In genomic region chr1:85297855-85298629, GRCh38 we compare ENCODE assay signal across 8 cellular contexts. TPM values are rescaled to one million over a fixed set of nuclear protein-coding genes. Genes with fewer than 3 reads are reported as not detected.
DNase-seq lines count a peak whose midpoint lies in the region; ATAC-seq and TF ChIP-seq lines count a peak whose summit lies in the region.

No MANE protein-coding gene starts in this region.

- no peaks in the 10 kb centered on the region for H3K9me3 ChIP-seq in left lung

- H3K27me3 ChIP-seq in BJ (ENCODE audit: control insufficient read depth, insufficient read depth, low read length) (no peaks in the 10 kb centered on the region), left lung (no peaks in the 10 kb centered on the region)

- peak overlapping the region; percentile 72 to 77 for H3K27ac ChIP-seq in left lung

- CTCF ChIA-PET in BJ (lab: Yijun Ruan, JAX) = interaction anchor here (0.9 to 2.1 kb wide), 6 partner anchors 10 to 279 kb away, joined by 3 to 14 read pairs (median 4); partner anchors contain the start of gene BCL10

- H3K36me3 ChIP-seq in BJ (ENCODE audit: control insufficient read depth, insufficient read depth, low read length) (no peaks in the 10 kb centered on the region), left lung (no peaks in the 10 kb centered on the region)

- H3K4me3 ChIP-seq in BJ (ENCODE audit: low read depth, low read length) = no peak overlapping the region
- no peak overlapping the region for H3K4me3 ChIP-seq in astrocyte of the cerebellum (ENCODE audit: low read depth, low read length)
- no peak overlapping the region for H3K4me3 ChIP-seq in left lung

- POLR2A ChIA-PET in BJ (lab: Charles Lee) = interaction anchor here (0.7 kb wide), 1 partner anchor 23 kb away, joined by 11 read pairs; no protein-coding TSS in a partner anchor

- in situ Hi-C loops in astrocyte of the cerebellum (cut with HindIII; ENCODE audit: low sequenced_read_pairs) = no loop called here

- no peak for TF ChIP-seq CTCF in BJ (IDR thresholded peaks at IDR 0.05; ENCODE audit: insufficient read depth, low read depth, low read length)
- no peak for TF ChIP-seq CTCF in astrocyte of the cerebellum (IDR thresholded peaks at IDR 0.05; ENCODE audit: low read depth, low read length, missing control alignments)
- TF ChIP-seq CTCF in left lung (IDR thresholded peaks at IDR 0.05) = no peak

- intact Hi-C loops in left lung (cut with DNase I) = no loop called here

- H3K4me1 ChIP-seq in left lung = peaks cover 6 to 19% of the 10 kb centered on the region in 2 donors

- DNase-seq in BJ (ENCODE audit: low read depth) (peak; percentile 97), SW480 (ENCODE audit: low spot score) (peak; percentile 96), astrocyte of the cerebellum (ENCODE audit: low read depth) (peak; percentile 99), left lung (peak in 1 of 2 donors; percentile 38)
- peak; percentile 57 to 79 (median 61) for DNase-seq in stimulated activated CD4-positive, alpha-beta T cell treated with anti-CD3 and anti-CD28 coated beads, TNF-alpha, amount 100 ng/mL, for 48 hours (ENCODE audit: low read depth in 3 of 3)
- no peak for DNase-seq in effector CD8-positive, alpha-beta T cell (lab: John Stamatoyannopoulos, UW)

- ATAC-seq in GM19455 (IDR thresholded peaks at IDR 0.05; ENCODE audit: unreplicated experiment) (peak; percentile 80), HG03558 (IDR thresholded peaks at IDR 0.05; ENCODE audit: extremely low read depth, unreplicated experiment) (peak; percentile 86), left lung (peak; percentile 82)

RNA-seq across cellular contexts. Expression of gene BCL10, which starts 21.6 kb away (rescaled TPM):
- 7.8 and 11.6 TPM in 2 replicates for polyA plus RNA-seq in BJ (2011; rRNA removed)
- polyA minus RNA-seq in BJ (2011; rRNA and poly(A)+ RNA removed) = 9.8 and 11.6 TPM in 2 replicates
- 10 to 100 TPM; 25.0 to 31.6 TPM for total RNA-seq in left lung

RNA-seq across cellular contexts. Expression of gene C1orf52, which starts 38.6 kb away (rescaled TPM):
- polyA plus RNA-seq in BJ (2011; rRNA removed) = 29.6 and 30.5 TPM in 2 replicates
- polyA minus RNA-seq in BJ (2011; rRNA and poly(A)+ RNA removed) = 10.1 and 16.6 TPM in 2 replicates
- total RNA-seq in left lung = 10 to 100 TPM; 18.0 to 22.1 TPM
